Comparison of ENCODE assay signal across 8 cellular contexts in genomic region chr10:102643346-102644065, GRCh38. TPM values are rescaled to one million over a fixed set of nuclear protein-coding genes. Genes with fewer than 3 reads are reported as not detected.
DNase-seq lines count a peak whose midpoint lies in the region; ATAC-seq and TF ChIP-seq lines count a peak whose summit lies in the region.

No MANE protein-coding gene starts in this region.

- intact Hi-C loops in IMR-90 (cut with micrococcal nuclease) (loop anchor here (1.0 to 10.0 kb wide), 2 partner anchors 39 to 249 kb away; partner anchors contain the start of gene NFKB2), left ventricle myocardium inferior (cut with micrococcal nuclease) (no loop called here)

- peak overlapping the region; percentile 88 for H4K91ac ChIP-seq in IMR-90 (ENCODE audit: insufficient read depth, low read depth, low read length)

- H2AK9ac ChIP-seq in IMR-90 (replicated peaks; ENCODE audit: low read depth, low read length, poor library complexity): peak overlapping the region; percentile 98

- DNase-seq in Daoy (ENCODE audit: low read depth): peak; percentile 75
- DNase-seq in IMR-90: peak; percentile 74
- DNase-seq in SJCRH30: peak; percentile 75 to 77
- peak; percentile 72 for DNase-seq in left ventricle myocardium inferior

- H3K4ac ChIP-seq in IMR-90 (ENCODE audit: low read depth, low read length): peak overlapping the region; percentile 94; the same call in 1 of the 2 replicates

- BruUV-seq in IMR-90 (replicated peaks; lab: Mats Ljungman, UMichigan): TSS peak; percentile 73

- H2AFZ ChIP-seq in IMR-90 (replicated peaks; ENCODE audit: low read length, poor library complexity) (peak overlapping the region; percentile 85), parathyroid adenoma (no peak overlapping the region)

- peak overlapping the region; percentile 93 for H3K14ac ChIP-seq in IMR-90 (replicated peaks; ENCODE audit: low read depth, low read length)

- peak overlapping the region; percentile 81; the same call in 1 of the 2 replicates for H3K56ac ChIP-seq in IMR-90 (ENCODE audit: extremely low read depth, insufficient read depth, low read length)

- H3K4me3 ChIP-seq in IMR-90 (ENCODE audit: insufficient read depth, low read depth, low read length) (peak overlapping the region; percentile 77), SJCRH30 (peak overlapping the region; percentile 86), left ventricle myocardium inferior (peak overlapping the region; percentile 82), parathyroid adenoma (ENCODE audit: low read depth, low read length) (peak overlapping the region; percentile 71)

- peak overlapping the region; percentile 65; the same call in 1 of the 2 replicates for H2AK5ac ChIP-seq in IMR-90 (ENCODE audit: low read depth, low read length)

- H3K9me3 ChIP-seq in IMR-90 (ENCODE audit: control insufficient read depth, insufficient read depth, low read length): no peaks in the 10 kb centered on the region
- no peaks in the 10 kb centered on the region for H3K9me3 ChIP-seq in SJCRH30 (replicated peaks)
- H3K9me3 ChIP-seq in left ventricle myocardium inferior (replicated peaks): no peaks in the 10 kb centered on the region
- H3K9me3 ChIP-seq in parathyroid adenoma (ENCODE audit: control insufficient read depth, low read length): no peaks in the 10 kb centered on the region

- dilution Hi-C loops in IMR-90 (cut with HindIII; ENCODE audit: low sequenced_read_pairs, unreplicated experiment): no loop called here

- no peak overlapping the region for H2BK20ac ChIP-seq in IMR-90 (ENCODE audit: low read depth, low read length)

- WGBS in IMR-90 (ENCODE audit: extremely low coverage in 2 of 2, insufficient read length in 1 of 2), 2 experiments: 0% methylated on average over 16 of the region's 76 CpGs; no CpG with 5 or more reads in 1 of the 2 experiments

- peak overlapping the region; percentile 54; the same call in 1 of the 2 replicates for H4K5ac ChIP-seq in IMR-90 (ENCODE audit: low read depth, low read length)

- H2BK5ac ChIP-seq in IMR-90 (ENCODE audit: low read depth, low read length, poor library complexity, severe bottlenecking): peak overlapping the region; percentile 92

- peak overlapping the region; percentile 95 for H3K27ac ChIP-seq in IMR-90 (ENCODE audit: insufficient read depth, low read length)
- H3K27ac ChIP-seq in SJCRH30: peak overlapping the region; percentile 80
- H3K27ac ChIP-seq in angular gyrus (ENCODE audit: low read depth, low read length): peak overlapping the region; percentile 99
- H3K27ac ChIP-seq in left ventricle myocardium inferior (replicated peaks): peak overlapping the region; percentile 99
- peak overlapping the region; percentile 99 for H3K27ac ChIP-seq in parathyroid adenoma

- TF ChIP-seq POLR2A in IMR-90 (IDR thresholded peaks at IDR 0.05; ENCODE audit: low read depth, low read length): peak; percentile 78

- no peak overlapping the region for H2BK15ac ChIP-seq in IMR-90 (ENCODE audit: low read depth, low read length)

- H3K9ac ChIP-seq in IMR-90 (ENCODE audit: low read depth, low read length) (peak overlapping the region; percentile 94), parathyroid adenoma (no peak overlapping the region)

- H4K20me1 ChIP-seq in IMR-90 (ENCODE audit: insufficient read depth, low read length): peaks cover 41% of the 10 kb centered on the region

- no peak overlapping the region; the same call in 1 of the 2 replicates for H3K23ac ChIP-seq in IMR-90 (ENCODE audit: low read depth, low read length)

- H3K4me2 ChIP-seq in IMR-90 (ENCODE audit: low read depth, low read length) (peak overlapping the region; percentile 85), parathyroid adenoma (ENCODE audit: low read length) (peak overlapping the region; percentile 96)

- peaks cover 0 to 28% of the 10 kb centered on the region in 2 experiments; a peak in 2 of 4 replicates for H3K79me1 ChIP-seq in IMR-90 (ENCODE audit: low read depth in 1 of 2, low read length in 2 of 2)

- H3K18ac ChIP-seq in IMR-90 (ENCODE audit: low read depth, low read length): peak overlapping the region; percentile 88; the same call in 1 of the 2 replicates

- no peak; the same call in 1 of the 2 replicates for TF ChIP-seq RAD21 in IMR-90 (IDR thresholded peaks at IDR 0.05; ENCODE audit: low read length)

- CTCF ChIA-PET in IMR-90 (lab: Yijun Ruan, JAX): no interaction called here

- peak overlapping the region; percentile 74; the same call in 1 of the 2 replicates for H2BK120ac ChIP-seq in IMR-90 (ENCODE audit: low read depth, low read length)

- no peak for TF ChIP-seq CTCF in IMR-90 (conservative IDR thresholded peaks at IDR 0.05; ENCODE audit: low read depth, low read length)
- TF ChIP-seq CTCF in left ventricle myocardium inferior (IDR thresholded peaks at IDR 0.05; ENCODE audit: borderline replicate concordance): no peak
- TF ChIP-seq CTCF in parathyroid adenoma (IDR thresholded peaks at IDR 0.05): no peak

- H3K27me3 ChIP-seq in IMR-90 (ENCODE audit: control insufficient read depth, insufficient read depth, low read length): no peaks in the 10 kb centered on the region
- no peaks in the 10 kb centered on the region for H3K27me3 ChIP-seq in SJCRH30
- no peaks in the 10 kb centered on the region for H3K27me3 ChIP-seq in left ventricle myocardium inferior (ENCODE audit: low read depth)
- H3K27me3 ChIP-seq in parathyroid adenoma (ENCODE audit: control insufficient read depth, insufficient read depth, low read length): no peaks in the 10 kb centered on the region

- H4K8ac ChIP-seq in IMR-90 (ENCODE audit: low read depth in 2 of 2, low read length in 2 of 2): peak overlapping the region; percentile 83; a peak in 2 of 4 replicates

- H3K79me2 ChIP-seq in parathyroid adenoma: peaks cover 45% of the 10 kb centered on the region

- ATAC-seq in IMR-90 (ENCODE audit: low read depth) (peak; percentile 3), GM21825 (IDR thresholded peaks at IDR 0.05; ENCODE audit: unreplicated experiment) (no peak), HG03571 (IDR thresholded peaks at IDR 0.05; ENCODE audit: unreplicated experiment) (no peak)

- H3K36me3 ChIP-seq in IMR-90 (ENCODE audit: control insufficient read depth, insufficient read depth, low read length) (peaks cover 12% of the 10 kb centered on the region), SJCRH30 (0 out of 2 replicates have a peak, but pooled peaks cover 2% of the 10 kb centered on the region), left ventricle myocardium inferior (no peaks in the 10 kb centered on the region), parathyroid adenoma (ENCODE audit: control insufficient read depth, insufficient read depth, low read length) (no peaks in the 10 kb centered on the region)

- peaks cover 16% of the 10 kb centered on the region for H3K4me1 ChIP-seq in IMR-90 (ENCODE audit: control insufficient read depth, insufficient read depth, low read length)
- peaks cover 17% of the 10 kb centered on the region for H3K4me1 ChIP-seq in SJCRH30
- peaks cover 60% of the 10 kb centered on the region for H3K4me1 ChIP-seq in left ventricle myocardium inferior
- peaks cover 25% of the 10 kb centered on the region for H3K4me1 ChIP-seq in parathyroid adenoma

- POLR2A ChIA-PET in IMR-90 (lab: Charles Lee; ENCODE audit: unreplicated experiment): interaction anchor here (0.6 to 1.4 kb wide), 2 partner anchors 13 to 16 kb away, joined by 3 read pairs; no protein-coding TSS in a partner anchor

- in situ Hi-C loops in IMR-90 (cut with MboI; ENCODE audit: low sequenced_read_pairs): no loop called here

- peaks cover 13% of the 10 kb centered on the region for H3K9me1 ChIP-seq in IMR-90 (ENCODE audit: insufficient read depth, low read length)

TF ChIP-seq in IMR-90, 13 proteins besides CTCF, POLR2A, EP300 and RAD21:
- TF ChIP-seq FOS (IDR thresholded peaks at IDR 0.05; ENCODE audit: low read depth, low read length): no peak
- no peak for TF ChIP-seq MAFK (IDR thresholded peaks at IDR 0.05; ENCODE audit: low read depth, low read length)
- no peak for TF ChIP-seq MXI1 (IDR thresholded peaks at IDR 0.05; ENCODE audit: borderline replicate concordance, low read depth, low read length)
- TF ChIP-seq RFX5 (IDR thresholded peaks at IDR 0.05; ENCODE audit: low read depth, low read length): no peak
- TF ChIP-seq CEBPB (IDR thresholded peaks at IDR 0.05; ENCODE audit: low read depth, low read length): no peak
- no peak for TF ChIP-seq CHD1 (IDR thresholded peaks at IDR 0.05; ENCODE audit: low read depth, low read length)
- no peak for TF ChIP-seq BHLHE40 (IDR thresholded peaks at IDR 0.05; ENCODE audit: low read depth, low read length)
- no peak for TF ChIP-seq NFE2L2 (IDR thresholded peaks at IDR 0.05; ENCODE audit: low read depth, low read length)
- TF ChIP-seq, protein P1, sequence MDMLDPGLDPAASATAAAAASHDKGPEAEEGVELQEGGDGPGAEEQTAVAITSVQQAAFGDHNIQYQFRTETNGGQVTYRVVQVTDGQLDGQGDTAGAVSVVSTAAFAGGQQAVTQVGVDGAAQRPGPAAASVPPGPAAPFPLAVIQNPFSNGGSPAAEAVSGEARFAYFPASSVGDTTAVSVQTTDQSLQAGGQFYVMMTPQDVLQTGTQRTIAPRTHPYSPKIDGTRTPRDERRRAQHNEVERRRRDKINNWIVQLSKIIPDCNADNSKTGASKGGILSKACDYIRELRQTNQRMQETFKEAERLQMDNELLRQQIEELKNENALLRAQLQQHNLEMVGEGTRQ (IDR thresholded peaks at IDR 0.05; ENCODE audit: low read depth, low read length): no peak
- TF ChIP-seq MAZ (IDR thresholded peaks at IDR 0.05; ENCODE audit: borderline replicate concordance, low read depth, low read length): no peak
- TF ChIP-seq RCOR1 (IDR thresholded peaks at IDR 0.05; ENCODE audit: insufficient replicate concordance, low read length): no peak
- no peak for TF ChIP-seq ELK1 (IDR thresholded peaks at IDR 0.05; ENCODE audit: borderline replicate concordance, low read depth, low read length)
- TF ChIP-seq SMC3 (IDR thresholded peaks at IDR 0.05; ENCODE audit: low read depth, low read length): no peak

RNA-seq across cellular contexts. Expression of gene TRIM8, which starts 0.8 kb away (rescaled TPM):
- 39.8 and 54.1 TPM in 2 replicates for total RNA-seq in Daoy (2014; rRNA removed; shearing (Covaris generic))
- total RNA-seq in IMR-90 (2012; rRNA removed): 25.5 and 30.0 TPM in 2 replicates
- polyA plus RNA-seq in IMR-90 (2012; rRNA removed): 124 and 126 TPM in 2 replicates
- polyA plus RNA-seq in IMR-90 (2012; cell fraction: cytosol; rRNA removed): 102 and 174 TPM in 2 replicates
- 82.9 and 135 TPM in 2 replicates for polyA plus RNA-seq in IMR-90 (2012; cell fraction: nucleus; rRNA removed; ENCODE audit: low replicate concordance)
- total RNA-seq in SJCRH30 (2014; rRNA removed; shearing (Covaris generic)): 66.6 and 67.3 TPM in 2 replicates
- total RNA-seq in left ventricle myocardium inferior: 95.1 TPM
